Comparison of ENCODE assay signal across 1 cellular context in genomic region chr17:29143894-29144293, GRCh38.
TF ChIP-seq lines count a peak whose summit lies in the region.

No MANE protein-coding gene starts in this region.

TF ChIP-seq in HepG2, 621 proteins besides CTCF, POLR2A, EP300 and RAD21 (continued from another document and continues in another):
- TF ChIP-seq, protein P1, sequence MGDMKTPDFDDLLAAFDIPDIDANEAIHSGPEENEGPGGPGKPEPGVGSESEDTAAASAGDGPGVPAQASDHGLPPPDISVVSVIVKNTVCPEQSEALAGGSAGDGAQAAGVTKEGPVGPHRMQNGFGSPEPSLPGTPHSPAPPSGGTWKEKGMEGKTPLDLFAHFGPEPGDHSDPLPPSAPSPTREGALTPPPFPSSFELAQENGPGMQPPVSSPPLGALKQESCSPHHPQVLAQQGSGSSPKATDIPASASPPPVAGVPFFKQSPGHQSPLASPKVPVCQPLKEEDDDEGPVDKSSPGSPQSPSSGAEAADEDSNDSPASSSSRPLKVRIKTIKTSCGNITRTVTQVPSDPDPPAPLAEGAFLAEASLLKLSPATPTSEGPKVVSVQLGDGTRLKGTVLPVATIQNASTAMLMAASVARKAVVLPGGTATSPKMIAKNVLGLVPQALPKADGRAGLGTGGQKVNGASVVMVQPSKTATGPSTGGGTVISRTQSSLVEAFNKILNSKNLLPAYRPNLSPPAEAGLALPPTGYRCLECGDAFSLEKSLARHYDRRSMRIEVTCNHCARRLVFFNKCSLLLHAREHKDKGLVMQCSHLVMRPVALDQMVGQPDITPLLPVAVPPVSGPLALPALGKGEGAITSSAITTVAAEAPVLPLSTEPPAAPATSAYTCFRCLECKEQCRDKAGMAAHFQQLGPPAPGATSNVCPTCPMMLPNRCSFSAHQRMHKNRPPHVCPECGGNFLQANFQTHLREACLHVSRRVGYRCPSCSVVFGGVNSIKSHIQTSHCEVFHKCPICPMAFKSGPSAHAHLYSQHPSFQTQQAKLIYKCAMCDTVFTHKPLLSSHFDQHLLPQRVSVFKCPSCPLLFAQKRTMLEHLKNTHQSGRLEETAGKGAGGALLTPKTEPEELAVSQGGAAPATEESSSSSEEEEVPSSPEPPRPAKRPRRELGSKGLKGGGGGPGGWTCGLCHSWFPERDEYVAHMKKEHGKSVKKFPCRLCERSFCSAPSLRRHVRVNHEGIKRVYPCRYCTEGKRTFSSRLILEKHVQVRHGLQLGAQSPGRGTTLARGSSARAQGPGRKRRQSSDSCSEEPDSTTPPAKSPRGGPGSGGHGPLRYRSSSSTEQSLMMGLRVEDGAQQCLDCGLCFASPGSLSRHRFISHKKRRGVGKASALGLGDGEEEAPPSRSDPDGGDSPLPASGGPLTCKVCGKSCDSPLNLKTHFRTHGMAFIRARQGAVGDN (CRISPR knock-in tag; IDR thresholded peaks at IDR 0.05): peak; percentile 24
- TF ChIP-seq TFAP4 (IDR thresholded peaks at IDR 0.05; ENCODE audit: borderline replicate concordance, low read depth) (peak; percentile 49; the same call in 1 of the 2 replicates), REPIN1 (CRISPR knock-in tag; IDR thresholded peaks at IDR 0.05; ENCODE audit: borderline replicate concordance, low read depth) (no peak), ZNF350 (CRISPR knock-in tag; IDR thresholded peaks at IDR 0.05; ENCODE audit: borderline replicate concordance, low read depth) (no peak), ZNF557 (CRISPR knock-in tag; IDR thresholded peaks at IDR 0.05) (no peak), TBX2 (CRISPR knock-in tag; IDR thresholded peaks at IDR 0.05; ENCODE audit: borderline replicate concordance) (0 out of 2 replicates have a peak, but pooled peaks have one; percentile 26), HOXA3 (CRISPR knock-in tag; IDR thresholded peaks at IDR 0.05) (0 out of 2 replicates have a peak, but pooled peaks have one; percentile 48), POGZ (CRISPR knock-in tag; IDR thresholded peaks at IDR 0.05) (no peak), YEATS4 (CRISPR knock-in tag; IDR thresholded peaks at IDR 0.05; ENCODE audit: borderline replicate concordance) (no peak), KDM2A (CRISPR knock-in tag; IDR thresholded peaks at IDR 0.05; ENCODE audit: borderline replicate concordance, low read depth) (peak; percentile 44; the same call in 1 of the 2 replicates), CHD2 (IDR thresholded peaks at IDR 0.05; ENCODE audit: low read depth, low read length) (no peak), RCOR2 (CRISPR knock-in tag; IDR thresholded peaks at IDR 0.05) (no peak), ZFP91 (CRISPR knock-in tag; IDR thresholded peaks at IDR 0.05; ENCODE audit: borderline replicate concordance) (0 out of 2 replicates have a peak, but pooled peaks have one; percentile 29), ZNF629 (CRISPR knock-in tag; conservative IDR thresholded peaks at IDR 0.05) (peak; percentile 82), NRL (CRISPR knock-in tag; IDR thresholded peaks at IDR 0.05; ENCODE audit: borderline replicate concordance) (0 out of 2 replicates have a peak, but pooled peaks have one; percentile 32), MXD4 (CRISPR knock-in tag; IDR thresholded peaks at IDR 0.05) (0 out of 2 replicates have a peak, but pooled peaks have one; percentile 54), CEBPB (IDR thresholded peaks at IDR 0.05; ENCODE audit: borderline replicate concordance, low read depth, low read length) (peak; percentile 77), ZNF891 (CRISPR knock-in tag; IDR thresholded peaks at IDR 0.05) (0 out of 2 replicates have a peak, but pooled peaks have one; percentile 55), ZNF737 (CRISPR knock-in tag; IDR thresholded peaks at IDR 0.05; ENCODE audit: borderline replicate concordance) (no peak), ZNF83 (CRISPR knock-in tag; IDR thresholded peaks at IDR 0.05; ENCODE audit: borderline replicate concordance) (no peak), NR2F1 (CRISPR knock-in tag; IDR thresholded peaks at IDR 0.05) (no peak), PHF20 (CRISPR knock-in tag; IDR thresholded peaks at IDR 0.05) (no peak), SAP130 (CRISPR knock-in tag; IDR thresholded peaks at IDR 0.05; ENCODE audit: low read depth) (peak; percentile 62), TGIF2 (CRISPR knock-in tag; IDR thresholded peaks at IDR 0.05) (peak; percentile 71; the same call in 1 of the 2 replicates), SALL1 (CRISPR knock-in tag; IDR thresholded peaks at IDR 0.05) (0 out of 2 replicates have a peak, but pooled peaks have one; percentile 17), SOX5 (CRISPR knock-in tag; IDR thresholded peaks at IDR 0.05; ENCODE audit: borderline replicate concordance) (0 out of 2 replicates have a peak, but pooled peaks have one; percentile 8), KLF15 (CRISPR knock-in tag; IDR thresholded peaks at IDR 0.05; ENCODE audit: borderline replicate concordance) (no peak), NONO (IDR thresholded peaks at IDR 0.05) (no peak), NONO (CRISPR knock-in tag; conservative IDR thresholded peaks at IDR 0.05) (0 out of 2 replicates have a peak, but pooled peaks have one; percentile 31), TEAD3 (CRISPR knock-in tag; optimal IDR thresholded peaks at IDR 0.05; ENCODE audit: borderline replicate concordance) (peak; percentile 12), PRMT3 (CRISPR knock-in tag; IDR thresholded peaks at IDR 0.05; ENCODE audit: borderline replicate concordance, low read depth) (no peak), CEBPG (CRISPR knock-in tag; IDR thresholded peaks at IDR 0.05) (peak; percentile 76), HNF4A (CRISPR knock-in tag; IDR thresholded peaks at IDR 0.05) (peak; percentile 45; the same call in 1 of the 2 replicates), ZNF580 (CRISPR knock-in tag; IDR thresholded peaks at IDR 0.05; ENCODE audit: borderline replicate concordance, low read depth) (peak; percentile 25; the same call in 1 of the 2 replicates), KAT8 (CRISPR knock-in tag; IDR thresholded peaks at IDR 0.05) (no peak), ZNF317 (CRISPR knock-in tag; IDR thresholded peaks at IDR 0.05) (peak; percentile 97), BORCS8-MEF2B (CRISPR knock-in tag; IDR thresholded peaks at IDR 0.05) (0 out of 2 replicates have a peak, but pooled peaks have one; percentile 24), HMG20B (CRISPR knock-in tag; conservative IDR thresholded peaks at IDR 0.05) (no peak), IRF1 (CRISPR knock-in tag; IDR thresholded peaks at IDR 0.05; ENCODE audit: low read depth) (no peak), ERF (CRISPR knock-in tag; IDR thresholded peaks at IDR 0.05) (no peak), MYC (CRISPR knock-in tag; IDR thresholded peaks at IDR 0.05; ENCODE audit: borderline replicate concordance) (peak; percentile 48; the same call in 1 of the 2 replicates), ZNF234 (CRISPR knock-in tag; conservative IDR thresholded peaks at IDR 0.05) (no peak), XRCC5 (optimal IDR thresholded peaks at IDR 0.05; ENCODE audit: low read length) (peak; percentile 80), STAG1 (CRISPR knock-in tag; IDR thresholded peaks at IDR 0.05) (peak; percentile 39), ZNF17 (CRISPR knock-in tag; IDR thresholded peaks at IDR 0.05) (no peak), HMGXB3 (CRISPR knock-in tag; IDR thresholded peaks at IDR 0.05; ENCODE audit: borderline replicate concordance) (no peak)
- TF ChIP-seq, protein P2, sequence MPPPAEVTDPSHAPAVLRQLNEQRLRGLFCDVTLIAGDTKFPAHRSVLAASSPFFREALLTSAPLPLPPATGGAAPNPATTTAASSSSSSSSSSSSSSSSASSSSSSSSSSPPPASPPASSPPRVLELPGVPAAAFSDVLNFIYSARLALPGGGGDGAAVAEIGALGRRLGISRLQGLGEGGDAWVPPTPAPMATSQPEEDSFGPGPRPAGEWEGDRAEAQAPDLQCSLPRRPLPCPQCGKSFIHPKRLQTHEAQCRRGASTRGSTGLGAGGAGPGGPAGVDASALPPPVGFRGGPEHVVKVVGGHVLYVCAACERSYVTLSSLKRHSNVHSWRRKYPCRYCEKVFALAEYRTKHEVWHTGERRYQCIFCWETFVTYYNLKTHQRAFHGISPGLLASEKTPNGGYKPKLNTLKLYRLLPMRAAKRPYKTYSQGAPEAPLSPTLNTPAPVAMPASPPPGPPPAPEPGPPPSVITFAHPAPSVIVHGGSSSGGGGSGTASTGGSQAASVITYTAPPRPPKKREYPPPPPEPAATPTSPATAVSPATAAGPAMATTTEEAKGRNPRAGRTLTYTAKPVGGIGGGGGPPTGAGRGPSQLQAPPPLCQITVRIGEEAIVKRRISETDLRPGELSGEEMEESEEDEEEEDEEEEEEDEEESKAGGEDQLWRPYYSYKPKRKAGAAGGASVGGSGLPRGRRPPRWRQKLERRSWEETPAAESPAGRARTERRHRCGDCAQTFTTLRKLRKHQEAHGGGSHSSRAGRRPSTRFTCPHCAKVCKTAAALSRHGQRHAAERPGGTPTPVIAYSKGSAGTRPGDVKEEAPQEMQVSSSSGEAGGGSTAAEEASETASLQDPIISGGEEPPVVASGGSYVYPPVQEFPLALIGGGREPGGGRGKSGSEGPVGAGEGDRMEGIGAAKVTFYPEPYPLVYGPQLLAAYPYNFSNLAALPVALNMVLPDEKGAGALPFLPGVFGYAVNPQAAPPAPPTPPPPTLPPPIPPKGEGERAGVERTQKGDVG (CRISPR knock-in tag; IDR thresholded peaks at IDR 0.05; ENCODE audit: borderline replicate concordance): no peak
- TF ChIP-seq, protein P3, sequence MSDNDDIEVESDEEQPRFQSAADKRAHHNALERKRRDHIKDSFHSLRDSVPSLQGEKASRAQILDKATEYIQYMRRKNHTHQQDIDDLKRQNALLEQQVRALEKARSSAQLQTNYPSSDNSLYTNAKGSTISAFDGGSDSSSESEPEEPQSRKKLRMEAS (IDR thresholded peaks at IDR 0.05): peak; percentile 45; the same call in 1 of the 2 replicates
- TF ChIP-seq, protein P4, sequence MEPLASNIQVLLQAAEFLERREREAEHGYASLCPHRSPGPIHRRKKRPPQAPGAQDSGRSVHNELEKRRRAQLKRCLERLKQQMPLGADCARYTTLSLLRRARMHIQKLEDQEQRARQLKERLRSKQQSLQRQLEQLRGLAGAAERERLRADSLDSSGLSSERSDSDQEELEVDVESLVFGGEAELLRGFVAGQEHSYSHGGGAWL (CRISPR knock-in tag; IDR thresholded peaks at IDR 0.05): no peak
- TF ChIP-seq, protein P5, sequence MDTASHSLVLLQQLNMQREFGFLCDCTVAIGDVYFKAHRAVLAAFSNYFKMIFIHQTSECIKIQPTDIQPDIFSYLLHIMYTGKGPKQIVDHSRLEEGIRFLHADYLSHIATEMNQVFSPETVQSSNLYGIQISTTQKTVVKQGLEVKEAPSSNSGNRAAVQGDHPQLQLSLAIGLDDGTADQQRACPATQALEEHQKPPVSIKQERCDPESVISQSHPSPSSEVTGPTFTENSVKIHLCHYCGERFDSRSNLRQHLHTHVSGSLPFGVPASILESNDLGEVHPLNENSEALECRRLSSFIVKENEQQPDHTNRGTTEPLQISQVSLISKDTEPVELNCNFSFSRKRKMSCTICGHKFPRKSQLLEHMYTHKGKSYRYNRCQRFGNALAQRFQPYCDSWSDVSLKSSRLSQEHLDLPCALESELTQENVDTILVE (CRISPR knock-in tag; IDR thresholded peaks at IDR 0.05): no peak
